9 cellular contexts compared by ENCODE assay signal in genomic region chr19:58361900-58362271, GRCh38. TPM values are rescaled to one million over a fixed set of nuclear protein-coding genes. Genes with fewer than 3 reads are reported as not detected.
DNase-seq lines count a peak whose midpoint lies in the region; ATAC-seq and TF ChIP-seq lines count a peak whose summit lies in the region.
"Had no signal": no experiment of that assay in that cellular context is flagged by ENCODE, and none has a peak within 500 bp of the region (broad histone marks: within the 10 kb centered on the region; RNA-seq: fewer than 3 reads in every experiment).

No MANE protein-coding gene starts in this region.

- no peaks in the 10 kb centered on the region for H3K9me2 ChIP-seq in OCI-LY7 (ENCODE audit: insufficient read depth, low read length)

- DNase-seq in NCI-H748 (lab: John Stamatoyannopoulos, UW; ENCODE audit: unreplicated experiment), result peak; percentile 74
- no peak for DNase-seq in NCI-H748 treated with DMSO at 0.1 percent for 48 hours (lab: John Stamatoyannopoulos, UW)
- no peak for DNase-seq in OCI-LY7 (ENCODE audit: low spot score)
- DNase-seq in adipocyte (ENCODE audit: low read depth), result no peak
- peak; percentile 57 for DNase-seq in smooth muscle cell (lab: John Stamatoyannopoulos, UW; ENCODE audit: unreplicated experiment)

- H2AFZ ChIP-seq in OCI-LY7 (ENCODE audit: low read length) (peak overlapping the region; percentile 77), smooth muscle cell (ENCODE audit: low read depth) (peak overlapping the region; percentile 64)

- H4K20me1 ChIP-seq in OCI-LY7 (ENCODE audit: insufficient read depth, low read length) (no peaks in the 10 kb centered on the region), smooth muscle cell (ENCODE audit: low read depth) (no peaks in the 10 kb centered on the region)

- no peaks in the 10 kb centered on the region for H3K36me3 ChIP-seq in OCI-LY7 (ENCODE audit: insufficient read depth, low read length)
- no peaks in the 10 kb centered on the region for H3K36me3 ChIP-seq in adipocyte (ENCODE audit: control insufficient read depth, insufficient read depth, low read length, severe bottlenecking)
- no peaks in the 10 kb centered on the region for H3K36me3 ChIP-seq in iPS-15b (ENCODE audit: control insufficient read depth, insufficient read depth, low read length)
- H3K36me3 ChIP-seq in smooth muscle cell (ENCODE audit: low read depth), result no peaks in the 10 kb centered on the region

- intact Hi-C loops in OCI-LY7 (cut with micrococcal nuclease; ENCODE audit: unreplicated experiment), result loop anchor here (1.0 kb wide), 2 partner anchors 19 to 157 kb away; partner anchors contain the start of genes ZBTB45 and ZNF837

- peak overlapping the region; percentile 41 for H3K27ac ChIP-seq in OCI-LY7 (ENCODE audit: low read depth, low read length, poor library complexity, severe bottlenecking)
- peak overlapping the region; percentile 82 for H3K27ac ChIP-seq in smooth muscle cell (ENCODE audit: low read depth)

- CTCF ChIA-PET in OCI-LY7 (lab: Charles Lee; ENCODE audit: unreplicated experiment), result no interaction called here

- H3K4me1 ChIP-seq in OCI-LY7 (ENCODE audit: insufficient read depth, low read length, poor library complexity, severe bottlenecking), result peaks cover 18% of the 10 kb centered on the region
- peaks cover 11% of the 10 kb centered on the region for H3K4me1 ChIP-seq in adipocyte (ENCODE audit: control insufficient read depth, insufficient read depth, low read length)
- no peaks in the 10 kb centered on the region for H3K4me1 ChIP-seq in iPS-15b (ENCODE audit: control insufficient read depth, insufficient read depth, low read length)
- peaks cover 7% of the 10 kb centered on the region for H3K4me1 ChIP-seq in smooth muscle cell (ENCODE audit: low read depth)

- H3K9me3 ChIP-seq in OCI-LY7 (ENCODE audit: low read length), result no peaks in the 10 kb centered on the region
- H3K9me3 ChIP-seq in adipocyte (ENCODE audit: control insufficient read depth, low read length), result no peaks in the 10 kb centered on the region
- no peaks in the 10 kb centered on the region for H3K9me3 ChIP-seq in iPS-15b (ENCODE audit: control insufficient read depth, insufficient read depth, low read length)
- no peaks in the 10 kb centered on the region for H3K9me3 ChIP-seq in smooth muscle cell (replicated peaks; ENCODE audit: low read depth)

- POLR2A ChIA-PET in OCI-LY7 (lab: Charles Lee), result interaction anchor here (1.3 to 3.0 kb wide), 4 partner anchors 11 to 18 kb away, joined by 4 to 21 read pairs (median 5); no protein-coding TSS in a partner anchor

- H3K79me2 ChIP-seq in OCI-LY7 (ENCODE audit: insufficient read depth, low read depth, low read length) (no peaks in the 10 kb centered on the region), smooth muscle cell (ENCODE audit: low read depth) (no peaks in the 10 kb centered on the region)

- peak overlapping the region; percentile 75 for H3K4me3 ChIP-seq in OCI-LY7 (ENCODE audit: low read depth, low read length, poor library complexity, severe bottlenecking)
- peak overlapping the region; percentile 92 for H3K4me3 ChIP-seq in adipocyte (ENCODE audit: low read length)
- peak overlapping the region; percentile 98 for H3K4me3 ChIP-seq in iPS-15b (ENCODE audit: low read depth, low read length)
- H3K4me3 ChIP-seq in smooth muscle cell, result peak overlapping the region; percentile 65

- H3K9ac ChIP-seq in adipocyte (ENCODE audit: low read length) (peak overlapping the region; percentile 99), iPS-15b (ENCODE audit: low read depth, low read length) (peak overlapping the region; percentile 91), smooth muscle cell (ENCODE audit: low read depth) (peak overlapping the region; percentile 74)

- H3K27me3 ChIP-seq in adipocyte (replicated peaks; ENCODE audit: control insufficient read depth, insufficient read depth, low read length), result no peaks in the 10 kb centered on the region
- H3K27me3 ChIP-seq in iPS-15b (ENCODE audit: control insufficient read depth, insufficient read depth, low read length), result no peaks in the 10 kb centered on the region
- H3K27me3 ChIP-seq in smooth muscle cell (ENCODE audit: low read depth), result no peaks in the 10 kb centered on the region

- 4% methylated on average over 28 of the region's 28 CpGs for WGBS in smooth muscle cell (ENCODE audit: low lambda C conversion rate)

- ATAC-seq in HG03060 (IDR thresholded peaks at IDR 0.05; ENCODE audit: low read depth, unreplicated experiment) (peak; percentile 7), GM21717 (IDR thresholded peaks at IDR 0.05; ENCODE audit: unreplicated experiment) (no peak)

- no TSS peak for BruUV-seq in OCI-LY7 (replicated peaks; lab: Mats Ljungman, UMichigan)

- H3K4me2 ChIP-seq in OCI-LY7 (ENCODE audit: low read length) (peak overlapping the region; percentile 72), smooth muscle cell (peak overlapping the region; percentile 83)

- TF ChIP-seq CTCF in OCI-LY7 (conservative IDR thresholded peaks at IDR 0.05; ENCODE audit: low read length), result no peak
- no peak for TF ChIP-seq CTCF in smooth muscle cell (IDR thresholded peaks at IDR 0.05; ENCODE audit: borderline replicate concordance, insufficient read depth, poor library complexity, severe bottlenecking)

- no peaks in the 10 kb centered on the region for H3F3A ChIP-seq in smooth muscle cell (ENCODE audit: low read depth)

RNA-seq across cellular contexts. Expression of gene ZNF497, which starts 0.7 kb away (rescaled TPM):
- 2.8 and 3.6 TPM in 2 replicates for total RNA-seq in OCI-LY7 (2014; rRNA removed; shearing (Covaris generic))
- total RNA-seq in OCI-LY7 (2022) (4.5 and 6.1 TPM in 2 replicates), smooth muscle cell (0.58 and 1.3 TPM in 2 replicates)
- 4.6 and 6.1 TPM in 2 replicates for polyA plus RNA-seq in smooth muscle cell

RNA-seq across cellular contexts. Expression of gene A1BG, which starts 8.6 kb away (rescaled TPM):
- 21.3 and 47.2 TPM in 2 replicates for total RNA-seq in OCI-LY7 (2014; rRNA removed; shearing (Covaris generic))
- 24.5 and 26.9 TPM in 2 replicates for total RNA-seq in OCI-LY7 (2022)
- total RNA-seq in smooth muscle cell, result 77.8 and 92.3 TPM in 2 replicates
- polyA plus RNA-seq in smooth muscle cell, result 114 and 133 TPM in 2 replicates

RNA-seq across cellular contexts. Expression of gene ZNF837, which starts 18.9 kb away (rescaled TPM):
- 1.8 and 3.0 TPM in 2 replicates for total RNA-seq in OCI-LY7 (2014; rRNA removed; shearing (Covaris generic))
- total RNA-seq in OCI-LY7 (2022), result 5.3 and 5.8 TPM in 2 replicates
- total RNA-seq in smooth muscle cell, result 4.4 and 5.9 TPM in 2 replicates
- 7.8 and 8.4 TPM in 2 replicates for polyA plus RNA-seq in smooth muscle cell

RNA-seq across cellular contexts. Expression of gene RPS5, which starts 25.2 kb away (rescaled TPM):
- total RNA-seq in OCI-LY7 (2014; rRNA removed; shearing (Covaris generic)), result 3,315 and 3,333 TPM in 2 replicates
- total RNA-seq in OCI-LY7 (2022), result 1,573 and 1,607 TPM in 2 replicates
- 1,602 and 1,773 TPM in 2 replicates for total RNA-seq in smooth muscle cell
- 650 and 684 TPM in 2 replicates for polyA plus RNA-seq in smooth muscle cell

RNA-seq across cellular contexts. Expression of gene RNF225, which starts 33.6 kb away (rescaled TPM):
- 0.75 and 2.1 TPM in 2 replicates for total RNA-seq in OCI-LY7 (2014; rRNA removed; shearing (Covaris generic))
- 0.77 and 1.7 TPM in 2 replicates for total RNA-seq in OCI-LY7 (2022)
- total RNA-seq in smooth muscle cell, result not detected in 2 replicates
- polyA plus RNA-seq in smooth muscle cell, result 0.96 and 2.2 TPM in 2 replicates
- total RNA-seq: renal cortical epithelial cell had no signal

Comparison
In these comparisons a context has a peak if more than half of its experiments do, and no peak if none do; other contexts are left out.
1. DNase-seq: peak in NCI-H748 (single experiment) and smooth muscle cell (single experiment); none in NCI-H748 treated with DMSO at 0.1 percent for 48 hours (single experiment), OCI-LY7 (single experiment) and adipocyte (single experiment).
2. Peak in every context shown above with its lines, with median percentiles within 50 percentile points of each other: H3K4me3 ChIP-seq and H3K9ac ChIP-seq.